Comparison of ENCODE assay signal across 8 cellular contexts in genomic region chr15:55407631-55407948, GRCh38. TPM values are rescaled to one million over a fixed set of nuclear protein-coding genes. Genes with fewer than 3 reads are reported as not detected.
DNase-seq lines count a peak whose midpoint lies in the region; ATAC-seq and TF ChIP-seq lines count a peak whose summit lies in the region.

No MANE protein-coding gene starts in this region.

- H3K27me3 Mint-ChIP-seq in activated CD8-positive, alpha-beta memory T cell treated with anti-CD3 and anti-CD28 coated beads, Interleukin-2, amount 10 ng/mL, durations not matched to agents 7 days and 5 days = no peaks in the 10 kb centered on the region
- no peaks in the 10 kb centered on the region for H3K27me3 Mint-ChIP-seq in IgD-negative memory B cell
- no peaks in the 10 kb centered on the region for H3K27me3 Mint-ChIP-seq in activated naive CD8-positive, alpha-beta T cell

- no peaks in the 10 kb centered on the region for H3K9me3 Mint-ChIP-seq in activated CD8-positive, alpha-beta memory T cell treated with anti-CD3 and anti-CD28 coated beads, Interleukin-2, amount 10 ng/mL, durations not matched to agents 7 days and 5 days (ENCODE audit: low read depth)
- H3K9me3 Mint-ChIP-seq in IgD-negative memory B cell = no peaks in the 10 kb centered on the region
- no peaks in the 10 kb centered on the region for H3K9me3 Mint-ChIP-seq in activated naive CD8-positive, alpha-beta T cell (ENCODE audit: low read depth)

- peaks cover 38% of the 10 kb centered on the region for H3K4me1 Mint-ChIP-seq in activated CD8-positive, alpha-beta memory T cell treated with anti-CD3 and anti-CD28 coated beads, Interleukin-2, amount 10 ng/mL, durations not matched to agents 7 days and 5 days
- peaks cover 23 to 31% (median 25%) of the 10 kb centered on the region in 3 donors for H3K4me1 Mint-ChIP-seq in IgD-negative memory B cell
- H3K4me1 Mint-ChIP-seq in activated naive CD8-positive, alpha-beta T cell (ENCODE audit: low read depth) = peaks cover 35% of the 10 kb centered on the region

- no peak for TF ChIP-seq CTCF in hepatocyte (IDR thresholded peaks at IDR 0.05; ENCODE audit: poor library complexity)

- no peaks in the 10 kb centered on the region for H3K36me3 ChIP-seq in hepatocyte (replicated peaks; ENCODE audit: insufficient read depth, low read depth)

- peaks cover 10% of the 10 kb centered on the region for H3K4me1 ChIP-seq in hepatocyte (ENCODE audit: insufficient read depth)

- H3K4me3 Mint-ChIP-seq in activated CD8-positive, alpha-beta memory T cell treated with anti-CD3 and anti-CD28 coated beads, Interleukin-2, amount 10 ng/mL, durations not matched to agents 7 days and 5 days = peak overlapping the region; percentile 90
- H3K4me3 Mint-ChIP-seq in IgD-negative memory B cell = peak overlapping the region; percentile 90 to 97 (median 90)
- peak overlapping the region; percentile 93 for H3K4me3 Mint-ChIP-seq in activated naive CD8-positive, alpha-beta T cell

- H3K4me3 ChIP-seq in hepatocyte (peak overlapping the region; percentile 83), skin epidermis (peak overlapping the region; percentile 64 to 94 (median 84))

- H3K27me3 ChIP-seq in hepatocyte = no peaks in the 10 kb centered on the region

- ATAC-seq in activated CD8-positive, alpha-beta memory T cell treated with anti-CD3 and anti-CD28 coated beads, Interleukin-2, amount 10 ng/mL, durations not matched to agents 7 days and 5 days = no peak

- H3K9me2 ChIP-seq in hepatocyte (replicated peaks; ENCODE audit: insufficient read depth) = no peaks in the 10 kb centered on the region

- H3K9me3 ChIP-seq in hepatocyte (ENCODE audit: low read depth) = no peaks in the 10 kb centered on the region

- WGBS in hepatocyte (ENCODE audit: low lambda C conversion rate, missing lambda C conversion rate) = 7% methylated on average over 11 of the region's 11 CpGs

- DNase-seq in activated CD8-positive, alpha-beta memory T cell treated with anti-CD3 and anti-CD28 coated beads, Interleukin-2, amount 10 ng/mL, durations not matched to agents 7 days and 5 days = no peak
- no peak for DNase-seq in activated CD8-positive, alpha-beta memory T cell treated with anti-CD3 and anti-CD28 coated beads for 24 hours
- no peak for DNase-seq in hepatocyte (ENCODE audit: low spot score)
- no peak for DNase-seq in NCI-H1930 (lab: John Stamatoyannopoulos, UW)
- DNase-seq in DMS79 treated with DMSO at 0.1 percent for 48 hours (lab: John Stamatoyannopoulos, UW) = no peak

- H3K27ac ChIP-seq in hepatocyte (peak overlapping the region; percentile 88), skin epidermis (peak overlapping the region; percentile 57 to 94 (median 91))

- H3K27ac Mint-ChIP-seq in activated CD8-positive, alpha-beta memory T cell treated with anti-CD3 and anti-CD28 coated beads, Interleukin-2, amount 10 ng/mL, durations not matched to agents 7 days and 5 days = peak overlapping the region; percentile 86
- H3K27ac Mint-ChIP-seq in IgD-negative memory B cell = peak overlapping the region; percentile 31 to 82 (median 68)
- H3K27ac Mint-ChIP-seq in activated naive CD8-positive, alpha-beta T cell = peak overlapping the region; percentile 54

- peaks cover 21% of the 10 kb centered on the region for H3K79me2 ChIP-seq in hepatocyte

- H4K20me1 ChIP-seq in hepatocyte (ENCODE audit: insufficient read depth, poor library complexity, severe bottlenecking) = no peaks in the 10 kb centered on the region

- H3K36me3 Mint-ChIP-seq in activated CD8-positive, alpha-beta memory T cell treated with anti-CD3 and anti-CD28 coated beads, Interleukin-2, amount 10 ng/mL, durations not matched to agents 7 days and 5 days = no peaks in the 10 kb centered on the region
- H3K36me3 Mint-ChIP-seq in IgD-negative memory B cell = no peaks in the 10 kb centered on the region
- H3K36me3 Mint-ChIP-seq in activated naive CD8-positive, alpha-beta T cell = no peaks in the 10 kb centered on the region

- peak overlapping the region; percentile 85 for H3K4me2 ChIP-seq in hepatocyte

- CTCF ChIA-PET in activated CD8-positive, alpha-beta memory T cell treated with anti-CD3 and anti-CD28 coated beads, Interleukin-2, amount 10 ng/mL, durations not matched to agents 7 days and 5 days (lab: Charles Lee) = interaction anchor here (0.6 to 3.5 kb wide), 11 partner anchors 9 to 654 kb away, joined by 3 to 22 read pairs (median 4); partner anchors contain the start of genes PIGB and PIGBOS1

- peak overlapping the region; percentile 80 for H2AFZ ChIP-seq in hepatocyte

RNA-seq across cellular contexts. Expression of gene CCPG1, which starts 0.6 kb away (rescaled TPM):
- 10 to 100 TPM; 19.2 to 22.0 TPM for total RNA-seq in activated CD8-positive, alpha-beta memory T cell treated with anti-CD3 and anti-CD28 coated beads, Interleukin-2, amount 10 ng/mL, durations not matched to agents 7 days and 5 days
- polyA plus RNA-seq in IgD-negative memory B cell (32.6 TPM), hepatocyte (32.4 and 33.6 TPM in 2 replicates)
- 38.9 and 39.1 TPM in 2 replicates for total RNA-seq in hepatocyte

RNA-seq across cellular contexts. Expression of gene PIERCE2, which starts 0.7 kb away (rescaled TPM):
- not detected for total RNA-seq in activated CD8-positive, alpha-beta memory T cell treated with anti-CD3 and anti-CD28 coated beads, Interleukin-2, amount 10 ng/mL, durations not matched to agents 7 days and 5 days
- polyA plus RNA-seq in IgD-negative memory B cell (2.2 TPM), hepatocyte (1.2 and 1.5 TPM in 2 replicates)
- total RNA-seq in hepatocyte = 0.23 and 2.6 TPM in 2 replicates
